Comparison of ENCODE assay signal across 1 cellular context in the genomic region with DNA sequence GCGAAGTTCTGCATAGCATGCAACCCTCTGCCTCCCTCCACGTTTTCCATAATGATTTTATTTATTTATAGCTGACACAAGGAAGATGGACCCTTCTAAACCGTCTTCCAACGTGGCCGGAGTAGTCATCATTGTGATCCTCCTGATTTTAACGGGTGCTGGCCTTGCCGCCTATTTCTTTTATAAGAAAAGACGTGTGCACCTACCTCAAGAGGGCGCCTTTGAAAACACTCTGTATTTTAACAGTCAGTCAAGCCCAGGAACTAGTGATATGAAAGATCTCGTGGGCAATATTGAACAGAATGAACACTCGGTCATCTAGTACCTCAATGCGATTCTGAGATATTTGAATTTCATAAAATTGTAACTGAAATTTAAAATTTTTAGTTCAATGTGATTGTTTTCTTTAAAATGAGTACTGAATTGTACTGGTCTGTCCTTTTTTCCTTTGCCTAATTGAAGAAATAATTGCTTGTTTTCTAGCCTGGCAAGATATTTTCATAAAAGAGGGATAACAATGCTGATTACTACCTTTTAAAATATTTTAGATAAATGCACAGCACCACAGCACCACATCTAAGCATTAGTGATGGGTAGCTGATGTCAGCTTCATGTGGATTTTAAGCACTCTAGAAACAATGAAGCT.
TF ChIP-seq lines count a peak whose summit lies in the region.

No MANE protein-coding gene starts in this region.

TF ChIP-seq in liver, 16 proteins besides CTCF, POLR2A, EP300 and RAD21 (continued from another document):
- TF ChIP-seq, protein P1, sequence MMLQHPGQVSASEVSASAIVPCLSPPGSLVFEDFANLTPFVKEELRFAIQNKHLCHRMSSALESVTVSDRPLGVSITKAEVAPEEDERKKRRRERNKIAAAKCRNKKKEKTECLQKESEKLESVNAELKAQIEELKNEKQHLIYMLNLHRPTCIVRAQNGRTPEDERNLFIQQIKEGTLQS (IDR thresholded peaks at IDR 0.05), result no peak
- TF ChIP-seq HNF4A (conservative IDR thresholded peaks at IDR 0.05), result no peak
- TF ChIP-seq HNF4G (IDR thresholded peaks at IDR 0.05), result no peak
- TF ChIP-seq REST (IDR thresholded peaks at IDR 0.05), result no peak
- no peak for TF ChIP-seq RXRA (IDR thresholded peaks at IDR 0.05)
- TF ChIP-seq, protein P2, sequence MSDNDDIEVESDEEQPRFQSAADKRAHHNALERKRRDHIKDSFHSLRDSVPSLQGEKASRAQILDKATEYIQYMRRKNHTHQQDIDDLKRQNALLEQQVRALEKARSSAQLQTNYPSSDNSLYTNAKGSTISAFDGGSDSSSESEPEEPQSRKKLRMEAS (IDR thresholded peaks at IDR 0.05), result no peak
- no peak for TF ChIP-seq NR2F2 (IDR thresholded peaks at IDR 0.05)
- no peak for TF ChIP-seq YY1 (IDR thresholded peaks at IDR 0.05)
- TF ChIP-seq, protein P3, sequence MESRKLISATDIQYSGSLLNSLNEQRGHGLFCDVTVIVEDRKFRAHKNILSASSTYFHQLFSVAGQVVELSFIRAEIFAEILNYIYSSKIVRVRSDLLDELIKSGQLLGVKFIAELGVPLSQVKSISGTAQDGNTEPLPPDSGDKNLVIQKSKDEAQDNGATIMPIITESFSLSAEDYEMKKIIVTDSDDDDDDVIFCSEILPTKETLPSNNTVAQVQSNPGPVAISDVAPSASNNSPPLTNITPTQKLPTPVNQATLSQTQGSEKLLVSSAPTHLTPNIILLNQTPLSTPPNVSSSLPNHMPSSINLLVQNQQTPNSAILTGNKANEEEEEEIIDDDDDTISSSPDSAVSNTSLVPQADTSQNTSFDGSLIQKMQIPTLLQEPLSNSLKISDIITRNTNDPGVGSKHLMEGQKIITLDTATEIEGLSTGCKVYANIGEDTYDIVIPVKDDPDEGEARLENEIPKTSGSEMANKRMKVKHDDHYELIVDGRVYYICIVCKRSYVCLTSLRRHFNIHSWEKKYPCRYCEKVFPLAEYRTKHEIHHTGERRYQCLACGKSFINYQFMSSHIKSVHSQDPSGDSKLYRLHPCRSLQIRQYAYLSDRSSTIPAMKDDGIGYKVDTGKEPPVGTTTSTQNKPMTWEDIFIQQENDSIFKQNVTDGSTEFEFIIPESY (IDR thresholded peaks at IDR 0.05), result no peak
- TF ChIP-seq EGR1 (IDR thresholded peaks at IDR 0.05; ENCODE audit: low read depth in 2 of 2), result no peak
